ENCODE assay signal across 29 cellular contexts in genomic region chr13:44230736-44231135, GRCh38.
DNase-seq lines count a peak whose midpoint lies in the region; ATAC-seq, FAIRE-seq and TF ChIP-seq lines count a peak whose summit lies in the region.
"Had no signal": no experiment of that assay in that cellular context is flagged by ENCODE, and none has a peak within 500 bp of the region (broad histone marks: within the 10 kb centered on the region; RNA-seq: fewer than 3 reads in every experiment).

No MANE protein-coding gene starts in this region.

- peaks cover 9% of the 10 kb centered on the region for H3K4me1 Mint-ChIP-seq in astrocyte (ENCODE audit: low read depth, unreplicated experiment)
- no peaks in the 10 kb centered on the region for H3K4me1 Mint-ChIP-seq in activated T-helper 1 cell treated with anti-CD3 and anti-CD28 coated beads, Interleukin-12 subunit alpha, Interleukin-12 subunit beta, Interleukin-2, Interleukin-4 antibody, amounts not matched to agents 30 ng/mL and 10 ng/mL and 1 ng/mL, durations not matched to agents 14 hours and 24 hours and 36 hours (ENCODE audit: low read depth)
- H3K4me1 Mint-ChIP-seq: activated naive CD4-positive, alpha-beta T cell treated with anti-CD3 and anti-CD28 coated beads, Interleukin-2, amount 50 U/mL, for 24 hours; immature natural killer cell; stimulated activated effector memory CD8-positive, alpha-beta T cell treated with anti-CD3 and anti-CD28 coated beads, Interleukin-12 subunit alpha, Interleukin-12 subunit beta, amount 100 ng/mL, for 72 hours had no signal

- peaks cover 2% of the 10 kb centered on the region for H3F3A ChIP-seq in smooth muscle cell (ENCODE audit: low read depth)

- no peak for TF ChIP-seq CTCF in astrocyte (IDR thresholded peaks at IDR 0.05; ENCODE audit: insufficient read depth, low read depth, low read length)
- TF ChIP-seq CTCF in fibroblast of pulmonary artery (IDR thresholded peaks at IDR 0.05; ENCODE audit: low read length, missing control alignments), result no peak
- TF ChIP-seq CTCF in smooth muscle cell (IDR thresholded peaks at IDR 0.05; ENCODE audit: borderline replicate concordance, insufficient read depth, poor library complexity, severe bottlenecking), result no peak
- TF ChIP-seq CTCF in sigmoid colon (IDR thresholded peaks at IDR 0.05), result no peak

- no peaks in the 10 kb centered on the region for H3K36me3 ChIP-seq in astrocyte (ENCODE audit: insufficient read depth, low read length)
- H3K36me3 ChIP-seq in smooth muscle cell (ENCODE audit: low read depth), result no peaks in the 10 kb centered on the region
- H3K36me3 ChIP-seq in sigmoid colon, result no peaks in the 10 kb centered on the region
- H3K36me3 ChIP-seq: upper lobe of left lung had no signal

- peak; percentile 9 for DNase-seq in EL
- DNase-seq in astrocyte (ENCODE audit: low read depth), result peak; percentile 44
- DNase-seq in fibroblast of pulmonary artery (ENCODE audit: low read depth), result peak; percentile 59
- DNase-seq in smooth muscle cell (lab: John Stamatoyannopoulos, UW; ENCODE audit: unreplicated experiment), result no peak
- DNase-seq in sigmoid colon, result no peak
- no peak for DNase-seq in cerebellar cortex (ENCODE audit: low spot score)
- no peak for DNase-seq in activated T-helper 1 cell treated with anti-CD3 and anti-CD28 coated beads, Interleukin-12 subunit alpha, Interleukin-12 subunit beta, Interleukin-2, Interleukin-4 antibody, amounts not matched to agents 30 ng/mL and 10 ng/mL and 1 ng/mL, durations not matched to agents 14 hours and 24 hours and 36 hours (ENCODE audit: low spot score)
- DNase-seq: activated CD8-positive, alpha-beta T cell treated with anti-CD3 and anti-CD28 coated beads for 36 hours; amygdala; C1 segment of cervical spinal cord; DMS53; GDM1; hypothalamus; immature natural killer cell; left colon; MV-4-11; NCI-H146; NCI-H226; SHP77; substantia nigra; upper lobe of left lung had no signal

- no peak overlapping the region for H3K4me3 ChIP-seq in astrocyte (ENCODE audit: insufficient read depth, low read depth, low read length)
- H3K4me3 ChIP-seq in fibroblast of pulmonary artery (replicated peaks; ENCODE audit: low read depth, low read length), result no peak overlapping the region
- no peak overlapping the region for H3K4me3 ChIP-seq in smooth muscle cell
- H3K4me3 ChIP-seq in sigmoid colon, result no peak overlapping the region
- H3K4me3 ChIP-seq: upper lobe of left lung had no signal

- no peak overlapping the region for H2AFZ ChIP-seq in astrocyte (ENCODE audit: low read depth, low read length)
- H2AFZ ChIP-seq in smooth muscle cell (ENCODE audit: low read depth), result no peak overlapping the region

- H3K27ac ChIP-seq in astrocyte (ENCODE audit: low read depth, low read length) (peak overlapping the region; percentile 14), smooth muscle cell (ENCODE audit: low read depth) (peak overlapping the region; percentile 76), sigmoid colon (no peak overlapping the region)

- no peaks in the 10 kb centered on the region for H3K36me3 Mint-ChIP-seq in astrocyte (ENCODE audit: low read depth, unreplicated experiment)
- H3K36me3 Mint-ChIP-seq in activated T-helper 1 cell treated with anti-CD3 and anti-CD28 coated beads, Interleukin-12 subunit alpha, Interleukin-12 subunit beta, Interleukin-2, Interleukin-4 antibody, amounts not matched to agents 30 ng/mL and 10 ng/mL and 1 ng/mL, durations not matched to agents 14 hours and 24 hours and 36 hours (ENCODE audit: low read depth), result no peaks in the 10 kb centered on the region
- H3K36me3 Mint-ChIP-seq: activated naive CD4-positive, alpha-beta T cell treated with anti-CD3 and anti-CD28 coated beads, Interleukin-2, amount 50 U/mL, for 24 hours; immature natural killer cell; stimulated activated effector memory CD8-positive, alpha-beta T cell treated with anti-CD3 and anti-CD28 coated beads, Interleukin-12 subunit alpha, Interleukin-12 subunit beta, amount 100 ng/mL, for 72 hours had no signal

- H4K20me1 ChIP-seq in astrocyte (ENCODE audit: insufficient read depth, low read length), result no peaks in the 10 kb centered on the region
- H4K20me1 ChIP-seq in smooth muscle cell (ENCODE audit: low read depth), result no peaks in the 10 kb centered on the region

- ATAC-seq in GM18517 (IDR thresholded peaks at IDR 0.05; ENCODE audit: unreplicated experiment), result no peak
- ATAC-seq: activated CD8-positive, alpha-beta T cell treated with anti-CD3 and anti-CD28 coated beads for 36 hours; esophagus mucosa; left colon; Panc1; stimulated activated effector memory CD8-positive, alpha-beta T cell treated with anti-CD3 and anti-CD28 coated beads, Interleukin-12 subunit alpha, Interleukin-12 subunit beta, amount 100 ng/mL, for 72 hours had no signal

- TF ChIP-seq POLR2A in sigmoid colon (IDR thresholded peaks at IDR 0.05), result no peak

- no peak overlapping the region for H3K4me3 Mint-ChIP-seq in astrocyte (ENCODE audit: unreplicated experiment)
- H3K4me3 Mint-ChIP-seq in activated T-helper 1 cell treated with anti-CD3 and anti-CD28 coated beads, Interleukin-12 subunit alpha, Interleukin-12 subunit beta, Interleukin-2, Interleukin-4 antibody, amounts not matched to agents 30 ng/mL and 10 ng/mL and 1 ng/mL, durations not matched to agents 14 hours and 24 hours and 36 hours, result no peak overlapping the region
- H3K4me3 Mint-ChIP-seq: activated CD8-positive, alpha-beta T cell treated with anti-CD3 and anti-CD28 coated beads for 36 hours; activated naive CD4-positive, alpha-beta T cell treated with anti-CD3 and anti-CD28 coated beads, Interleukin-2, amount 50 U/mL, for 24 hours; immature natural killer cell; nephron; stimulated activated effector memory CD8-positive, alpha-beta T cell treated with anti-CD3 and anti-CD28 coated beads, Interleukin-12 subunit alpha, Interleukin-12 subunit beta, amount 100 ng/mL, for 72 hours had no signal

- intact Hi-C loops in sigmoid colon (cut with DNase I), result no loop called here
- intact Hi-C loops in activated T-helper 1 cell treated with anti-CD3 and anti-CD28 coated beads, Interleukin-12 subunit alpha, Interleukin-12 subunit beta, Interleukin-2, Interleukin-4 antibody, amounts not matched to agents 30 ng/mL and 10 ng/mL and 1 ng/mL, durations not matched to agents 14 hours and 24 hours and 36 hours (cut with micrococcal nuclease), result no loop called here

- no peak for FAIRE-seq in astrocyte (lab: Jason Lieb, UNC)
- FAIRE-seq: H1 had no signal

- H3K9me3 ChIP-seq in astrocyte (ENCODE audit: insufficient read depth, low read depth, low read length) (no peaks in the 10 kb centered on the region), smooth muscle cell (replicated peaks; ENCODE audit: low read depth) (no peaks in the 10 kb centered on the region), sigmoid colon (no peaks in the 10 kb centered on the region)
- H3K9me3 ChIP-seq: upper lobe of left lung had no signal

- H3K9me3 Mint-ChIP-seq in astrocyte (ENCODE audit: unreplicated experiment), result peaks cover 2% of the 10 kb centered on the region
- H3K9me3 Mint-ChIP-seq in activated T-helper 1 cell treated with anti-CD3 and anti-CD28 coated beads, Interleukin-12 subunit alpha, Interleukin-12 subunit beta, Interleukin-2, Interleukin-4 antibody, amounts not matched to agents 30 ng/mL and 10 ng/mL and 1 ng/mL, durations not matched to agents 14 hours and 24 hours and 36 hours, result no peaks in the 10 kb centered on the region
- H3K9me3 Mint-ChIP-seq: activated CD8-positive, alpha-beta T cell treated with anti-CD3 and anti-CD28 coated beads for 36 hours; activated naive CD4-positive, alpha-beta T cell treated with anti-CD3 and anti-CD28 coated beads, Interleukin-2, amount 50 U/mL, for 24 hours; activated T-helper 2 cell treated with anti-CD3 and anti-CD28 coated beads, Interferon-gamma antibody, Interleukin-2, Interleukin-4, amounts not matched to agents 10 μg/mL and 5 μg/mL and 100 μg/mL, durations not matched to agents 14 hours and 24 hours and 36 hours; immature natural killer cell; nephron; stimulated activated effector memory CD8-positive, alpha-beta T cell treated with anti-CD3 and anti-CD28 coated beads, Interleukin-12 subunit alpha, Interleukin-12 subunit beta, amount 100 ng/mL, for 72 hours had no signal

- 77% methylated on average over 6 of the region's 6 CpGs for WGBS in smooth muscle cell (ENCODE audit: low lambda C conversion rate)
- WGBS in sigmoid colon, 2 donors, result 76 to 78% methylated on average over 6 of the region's 6 CpGs

- H3K4me2 ChIP-seq in astrocyte (ENCODE audit: low read length) (peak overlapping the region; percentile 23), smooth muscle cell (peak overlapping the region; percentile 29)

- H3K27me3 Mint-ChIP-seq in astrocyte (ENCODE audit: low read depth, unreplicated experiment), result no peaks in the 10 kb centered on the region
- peaks cover 14% of the 10 kb centered on the region for H3K27me3 Mint-ChIP-seq in activated T-helper 1 cell treated with anti-CD3 and anti-CD28 coated beads, Interleukin-12 subunit alpha, Interleukin-12 subunit beta, Interleukin-2, Interleukin-4 antibody, amounts not matched to agents 30 ng/mL and 10 ng/mL and 1 ng/mL, durations not matched to agents 14 hours and 24 hours and 36 hours (ENCODE audit: insufficient read depth)
- H3K27me3 Mint-ChIP-seq: activated CD8-positive, alpha-beta T cell treated with anti-CD3 and anti-CD28 coated beads for 36 hours; activated naive CD4-positive, alpha-beta T cell treated with anti-CD3 and anti-CD28 coated beads, Interleukin-2, amount 50 U/mL, for 24 hours had no signal

- H3K79me2 ChIP-seq in astrocyte (ENCODE audit: insufficient read depth, low read length), result no peaks in the 10 kb centered on the region
- no peaks in the 10 kb centered on the region for H3K79me2 ChIP-seq in smooth muscle cell (ENCODE audit: low read depth)

- peaks cover 21% of the 10 kb centered on the region for H3K4me1 ChIP-seq in astrocyte (ENCODE audit: insufficient read depth, low read length)
- H3K4me1 ChIP-seq in smooth muscle cell (ENCODE audit: low read depth), result no peaks in the 10 kb centered on the region
- H3K4me1 ChIP-seq in sigmoid colon, result peaks cover 0 to 15% (median 10%) of the 10 kb centered on the region in 4 donors

- no peaks in the 10 kb centered on the region for H3K27me3 ChIP-seq in astrocyte (ENCODE audit: insufficient read depth, low read length)
- H3K27me3 ChIP-seq in smooth muscle cell (ENCODE audit: low read depth), result no peaks in the 10 kb centered on the region
- H3K27me3 ChIP-seq in sigmoid colon, result no peaks in the 10 kb centered on the region
- H3K27me3 ChIP-seq: upper lobe of left lung had no signal

- no peak overlapping the region for H3K27ac Mint-ChIP-seq in astrocyte (ENCODE audit: unreplicated experiment)
- no peak overlapping the region for H3K27ac Mint-ChIP-seq in activated T-helper 1 cell treated with anti-CD3 and anti-CD28 coated beads, Interleukin-12 subunit alpha, Interleukin-12 subunit beta, Interleukin-2, Interleukin-4 antibody, amounts not matched to agents 30 ng/mL and 10 ng/mL and 1 ng/mL, durations not matched to agents 14 hours and 24 hours and 36 hours
- H3K27ac Mint-ChIP-seq: activated CD8-positive, alpha-beta T cell treated with anti-CD3 and anti-CD28 coated beads for 36 hours; activated naive CD4-positive, alpha-beta T cell treated with anti-CD3 and anti-CD28 coated beads, Interleukin-2, amount 50 U/mL, for 24 hours; activated T-helper 2 cell treated with anti-CD3 and anti-CD28 coated beads, Interferon-gamma antibody, Interleukin-2, Interleukin-4, amounts not matched to agents 10 μg/mL and 5 μg/mL and 100 μg/mL, durations not matched to agents 14 hours and 24 hours and 36 hours; immature natural killer cell; stimulated activated effector memory CD8-positive, alpha-beta T cell treated with anti-CD3 and anti-CD28 coated beads, Interleukin-12 subunit alpha, Interleukin-12 subunit beta, amount 100 ng/mL, for 72 hours had no signal

- no peak overlapping the region for H3K9ac ChIP-seq in astrocyte (ENCODE audit: low read length)
- no peak overlapping the region for H3K9ac ChIP-seq in smooth muscle cell (ENCODE audit: low read depth)

- no peak for TF ChIP-seq EP300 in sigmoid colon (IDR thresholded peaks at IDR 0.05)

Comparison
In these comparisons a context has a peak if more than half of its experiments do, and no peak if none do; other contexts are left out.
1. DNase-seq: peak in EL (single experiment), astrocyte (single experiment) and fibroblast of pulmonary artery (single experiment); none in smooth muscle cell (single experiment), sigmoid colon (single experiment), cerebellar cortex (single experiment) and activated T-helper 1 cell treated with anti-CD3 and anti-CD28 coated beads, Interleukin-12 subunit alpha, Interleukin-12 subunit beta, Interleukin-2, Interleukin-4 antibody, amounts not matched to agents 30 ng/mL and 10 ng/mL and 1 ng/mL, durations not matched to agents 14 hours and 24 hours and 36 hours (single experiment).
2. H3K27ac ChIP-seq: peak in astrocyte (single experiment) and smooth muscle cell (single experiment); none in sigmoid colon (0 of 4).